Comparison of ENCODE assay signal across 8 cellular contexts in genomic region chr2:8682719-8683667, GRCh38. TPM values are rescaled to one million over a fixed set of nuclear protein-coding genes. Genes with fewer than 3 reads are reported as not detected.
DNase-seq lines count a peak whose midpoint lies in the region; ATAC-seq and TF ChIP-seq lines count a peak whose summit lies in the region.

No MANE protein-coding gene starts in this region.

- H3K4me1 ChIP-seq in SJSA1 (replicated peaks) = peaks cover 38% of the 10 kb centered on the region
- H3K4me1 ChIP-seq in iPS DF 6.9 (ENCODE audit: control insufficient read depth, insufficient read depth, low read length) = peaks cover 4% of the 10 kb centered on the region; the same call in 1 of the 2 replicates
- H3K4me1 ChIP-seq in gastrocnemius medialis = peaks cover 23 to 34% of the 10 kb centered on the region in 2 donors

- H3K27ac Mint-ChIP-seq in IgD-negative memory B cell = peak overlapping the region; percentile 76 to 88 (median 76)

- H3K4me3 ChIP-seq in SJSA1 (peak overlapping the region; percentile 56), iPS DF 6.9 (ENCODE audit: low read length) (peak overlapping the region; percentile 64; the same call in 1 of the 2 replicates), gastrocnemius medialis (peak overlapping the region; percentile 60 to 75 (median 72))

- in situ Hi-C loops in gastrocnemius medialis (cut with MboI; ENCODE audit: low sequenced_read_pairs in 4 of 4) = loop anchor here (10.0 to 25.0 kb wide), 4 partner anchors 671 to 1596 kb away; no protein-coding TSS in a partner anchor

- DNase-seq in C1 segment of cervical spinal cord (lab: John Stamatoyannopoulos, UW) = peak in 11 of 14 donors; percentile 9 to 76 (median 42)
- DNase-seq in SJSA1 (ENCODE audit: low read depth in 1 of 2, low spot score in 2 of 2) = peak in 1 of 2 experiments; percentile 71
- DNase-seq in iPS DF 6.9 (ENCODE audit: low read depth, low spot score) = no peak
- DNase-seq in gastrocnemius medialis = no peak

- H3K36me3 ChIP-seq in SJSA1 (peaks cover 33% of the 10 kb centered on the region), iPS DF 6.9 (ENCODE audit: control insufficient read depth, insufficient read depth, low read length) (no peaks in the 10 kb centered on the region), gastrocnemius medialis (no peaks in the 10 kb centered on the region)

- peaks cover 3% of the 10 kb centered on the region for H3K36me3 Mint-ChIP-seq in IgD-negative memory B cell

- TF ChIP-seq POLR2A in gastrocnemius medialis (IDR thresholded peaks at IDR 0.05) = no peak

- peaks cover 52% of the 10 kb centered on the region for H3K27me3 Mint-ChIP-seq in IgD-negative memory B cell

- ATAC-seq in gastrocnemius medialis (no peak), GM18502 (IDR thresholded peaks at IDR 0.05; ENCODE audit: poor library complexity, unreplicated experiment) (no peak), GM21360 (IDR thresholded peaks at IDR 0.05; ENCODE audit: unreplicated experiment) (no peak)

- H3K27ac ChIP-seq in SJSA1 (peak overlapping the region; percentile 40), angular gyrus (ENCODE audit: low read depth, low read length) (peak overlapping the region; percentile 15), iPS DF 6.9 (ENCODE audit: low read length) (no peak overlapping the region), gastrocnemius medialis (peak overlapping the region; percentile 75 to 92 (median 82))

- peaks cover 0 to 8% (median 0%) of the 10 kb centered on the region in 3 donors for H3K9me3 Mint-ChIP-seq in IgD-negative memory B cell

- peaks cover 18 to 32% (median 32%) of the 10 kb centered on the region in 3 donors for H3K4me1 Mint-ChIP-seq in IgD-negative memory B cell

- intact Hi-C loops in gastrocnemius medialis (cut with DNase I; ENCODE audit: low total_unique reads) = loop anchor here (5.0 to 10.0 kb wide), 3 partner anchors 451 to 538 kb away; no protein-coding TSS in a partner anchor

- no peaks in the 10 kb centered on the region for H3K27me3 ChIP-seq in SJSA1 (replicated peaks)
- H3K27me3 ChIP-seq in iPS DF 6.9 (ENCODE audit: control insufficient read depth, insufficient read depth, low read length) = peaks cover 6% of the 10 kb centered on the region; the same call in 1 of the 2 replicates
- H3K27me3 ChIP-seq in gastrocnemius medialis = no peaks in the 10 kb centered on the region

- no peaks in the 10 kb centered on the region for H3K9me3 ChIP-seq in SJSA1 (replicated peaks)
- no peaks in the 10 kb centered on the region for H3K9me3 ChIP-seq in iPS DF 6.9 (ENCODE audit: control insufficient read depth, insufficient read depth, low read length)
- H3K9me3 ChIP-seq in gastrocnemius medialis = no peaks in the 10 kb centered on the region

- H3K4me3 Mint-ChIP-seq in IgD-negative memory B cell = peak overlapping the region; percentile 81 to 94 (median 88)

- no CpG with 5 or more reads among the region's 30 CpGs for WGBS in iPS DF 6.9 (ENCODE audit: insufficient coverage, insufficient read length)

- TF ChIP-seq CTCF in gastrocnemius medialis (IDR thresholded peaks at IDR 0.05 in 4 of 5, conservative IDR thresholded peaks at IDR 0.05 in 1 of 5) = no peak

RNA-seq across cellular contexts. Expression of gene ID2, which starts 1.1 kb away (rescaled TPM):
- polyA plus RNA-seq in IgD-negative memory B cell = 19.3 TPM
- 161 and 209 TPM in 2 replicates for total RNA-seq in SJSA1 (2014; rRNA removed; shearing (Covaris generic))
- total RNA-seq in gastrocnemius medialis = 10 to 100 TPM; 16.6 to 35.9 (median 27.4) TPM

Comparison
In these comparisons a context has a peak if more than half of its experiments do, and no peak if none do; other contexts are left out.
1. DNase-seq: peak in C1 segment of cervical spinal cord (11 of 14); none in iPS DF 6.9 (single experiment) and gastrocnemius medialis (0 of 2).
2. Peak in every context shown above with its lines, with median percentiles within 50 percentile points of each other: H3K4me3 ChIP-seq.